22 cellular contexts compared by ENCODE assay signal in genomic region chr15:39106913-39107312, GRCh38.
DNase-seq lines count a peak whose midpoint lies in the region; ATAC-seq and TF ChIP-seq lines count a peak whose summit lies in the region.
"Had no signal": no experiment of that assay in that cellular context is flagged by ENCODE, and none has a peak within 500 bp of the region (broad histone marks: within the 10 kb centered on the region; RNA-seq: fewer than 3 reads in every experiment).

No MANE protein-coding gene starts in this region.

- H3K23ac ChIP-seq in IMR-90 (ENCODE audit: low read depth, low read length) = no peak overlapping the region

- in situ Hi-C loops in IMR-90 (cut with MboI; ENCODE audit: low sequenced_read_pairs) = no loop called here

- H3K27me3 ChIP-seq in IMR-90 (ENCODE audit: control insufficient read depth, insufficient read depth, low read length) = no peaks in the 10 kb centered on the region
- H3K27me3 ChIP-seq in CD8-positive, alpha-beta memory T cell (ENCODE audit: insufficient read depth, low read length, poor library complexity, severe bottlenecking) = peaks cover 6% of the 10 kb centered on the region
- H3K27me3 ChIP-seq: BLaER1 treated with 17β-estradiol and CSF1 and Interleukin-3, amounts not matched to agents 10 nM and 100 nM had no signal

- no peak overlapping the region for H2BK5ac ChIP-seq in IMR-90 (ENCODE audit: low read depth, low read length, poor library complexity, severe bottlenecking)

- peaks cover 7 to 23% of the 10 kb centered on the region in 2 donors for H3K27me3 Mint-ChIP-seq in CD8-positive, alpha-beta memory T cell
- H3K27me3 Mint-ChIP-seq in natural killer cell (ENCODE audit: low read depth in 2 of 2) = peaks cover 15 to 44% of the 10 kb centered on the region in 2 donors

- no peak for TF ChIP-seq CTCF in IMR-90 (conservative IDR thresholded peaks at IDR 0.05; ENCODE audit: low read depth, low read length)
- TF ChIP-seq CTCF in natural killer cell (IDR thresholded peaks at IDR 0.05) = no peak

- no peak overlapping the region for H2AFZ ChIP-seq in IMR-90 (replicated peaks; ENCODE audit: low read length, poor library complexity)

- no peak overlapping the region for H2AK9ac ChIP-seq in IMR-90 (replicated peaks; ENCODE audit: low read depth, low read length, poor library complexity)

- no peaks in the 10 kb centered on the region for H3K36me3 Mint-ChIP-seq in CD8-positive, alpha-beta memory T cell
- no peaks in the 10 kb centered on the region for H3K36me3 Mint-ChIP-seq in natural killer cell
- H3K36me3 Mint-ChIP-seq: CD8-positive, alpha-beta T cell had no signal

- no peaks in the 10 kb centered on the region for H3K4me1 Mint-ChIP-seq in CD8-positive, alpha-beta memory T cell
- no peaks in the 10 kb centered on the region for H3K4me1 Mint-ChIP-seq in natural killer cell
- H3K4me1 Mint-ChIP-seq: B cell had no signal

- H3K56ac ChIP-seq in IMR-90 (ENCODE audit: extremely low read depth, insufficient read depth, low read length) = no peak overlapping the region

- WGBS in IMR-90 (ENCODE audit: extremely low coverage in 2 of 2, insufficient read length in 1 of 2), 2 experiments = no CpG with 5 or more reads among the region's 5 CpGs

- H4K20me1 ChIP-seq in IMR-90 (ENCODE audit: insufficient read depth, low read length) = no peaks in the 10 kb centered on the region
- H4K20me1 ChIP-seq: BLaER1 treated with 17β-estradiol and CSF1 and Interleukin-3, amounts not matched to agents 10 nM and 100 nM had no signal

- no peaks in the 10 kb centered on the region for H3K9me1 ChIP-seq in IMR-90 (ENCODE audit: insufficient read depth, low read length)

- ATAC-seq in IMR-90 (ENCODE audit: low read depth) (no peak), SK-N-SH treated with all-trans-retinoic acid at 6 μM for 48 hours (peak; percentile 47; the same call in 2 of the 3 replicates), natural killer cell (no peak)
- ATAC-seq: A549; CD8-positive, alpha-beta T cell; GM12878 had no signal

- H2BK120ac ChIP-seq in IMR-90 (ENCODE audit: low read depth, low read length) = no peak overlapping the region

- H2BK15ac ChIP-seq in IMR-90 (ENCODE audit: low read depth, low read length) = no peak overlapping the region

- dilution Hi-C loops in IMR-90 (cut with HindIII; ENCODE audit: low sequenced_read_pairs, unreplicated experiment) = no loop called here

- no peak overlapping the region for H3K4me3 ChIP-seq in IMR-90 (ENCODE audit: insufficient read depth, low read depth, low read length)
- H3K4me3 ChIP-seq in CD8-positive, alpha-beta memory T cell (ENCODE audit: low read length) = no peak overlapping the region
- H3K4me3 ChIP-seq: A549; BLaER1 treated with 17β-estradiol and CSF1 and Interleukin-3, amounts not matched to agents 10 nM and 100 nM; GM12878 had no signal

- no peak for TF ChIP-seq POLR2A in IMR-90 (IDR thresholded peaks at IDR 0.05; ENCODE audit: low read depth, low read length)

- no peak overlapping the region for H3K4me3 Mint-ChIP-seq in CD8-positive, alpha-beta memory T cell
- H3K4me3 Mint-ChIP-seq in natural killer cell = no peak overlapping the region
- H3K4me3 Mint-ChIP-seq: B cell; CD4-positive, alpha-beta T cell; CD8-positive, alpha-beta T cell had no signal

- CTCF ChIA-PET in IMR-90 (lab: Yijun Ruan, JAX) = no interaction called here
- CTCF ChIA-PET in CD8-positive, alpha-beta memory T cell (lab: Charles Lee) = no interaction called here

- no peak overlapping the region for H3K4me2 ChIP-seq in IMR-90 (ENCODE audit: low read depth, low read length)
- H3K4me2 ChIP-seq: A549; BLaER1 treated with 17β-estradiol and CSF1 and Interleukin-3, amounts not matched to agents 10 nM and 100 nM had no signal

- H3K18ac ChIP-seq in IMR-90 (ENCODE audit: low read depth, low read length) = no peak overlapping the region

- no peak overlapping the region for H3K14ac ChIP-seq in IMR-90 (replicated peaks; ENCODE audit: low read depth, low read length)

- no peak overlapping the region for H4K5ac ChIP-seq in IMR-90 (ENCODE audit: low read depth, low read length)

- no peak for TF ChIP-seq RAD21 in IMR-90 (IDR thresholded peaks at IDR 0.05; ENCODE audit: low read length)

- H4K91ac ChIP-seq in IMR-90 (ENCODE audit: insufficient read depth, low read depth, low read length) = no peak overlapping the region

- no peak overlapping the region for H3K27ac Mint-ChIP-seq in CD8-positive, alpha-beta memory T cell
- no peak overlapping the region for H3K27ac Mint-ChIP-seq in natural killer cell
- H3K27ac Mint-ChIP-seq: B cell; CD4-positive, alpha-beta T cell; CD8-positive, alpha-beta T cell had no signal

- BruUV-seq in IMR-90 (replicated peaks; lab: Mats Ljungman, UMichigan) = no TSS peak

- intact Hi-C loops in IMR-90 (cut with micrococcal nuclease) (no loop called here), natural killer cell (cut with micrococcal nuclease) (no loop called here)

- no peak overlapping the region for H2BK20ac ChIP-seq in IMR-90 (ENCODE audit: low read depth, low read length)

- no peak overlapping the region for H3K9ac ChIP-seq in IMR-90 (ENCODE audit: low read depth, low read length)
- H3K9ac ChIP-seq: BLaER1 treated with 17β-estradiol and CSF1 and Interleukin-3, amounts not matched to agents 10 nM and 100 nM had no signal

- DNase-seq in IMR-90 = peak; percentile 54
- peak; percentile 33 for DNase-seq in fibroblast of peridontal ligament (ENCODE audit: extremely low read depth)
- no peak for DNase-seq in CD8-positive, alpha-beta memory T cell
- no peak for DNase-seq in natural killer cell
- DNase-seq: AML-193; CD4-positive, alpha-beta T cell; CD8-positive, alpha-beta T cell; COR-L47; DMS 273 treated with DMSO at 0.1 percent for 48 hours; DMS153; DMS53; DMS79; DND-41; EL; GDM1 had no signal

- no peak overlapping the region for H4K8ac ChIP-seq in IMR-90 (ENCODE audit: low read depth in 2 of 2, low read length in 2 of 2)

- no peaks in the 10 kb centered on the region for H3K36me3 ChIP-seq in IMR-90 (ENCODE audit: control insufficient read depth, insufficient read depth, low read length)
- no peaks in the 10 kb centered on the region for H3K36me3 ChIP-seq in CD8-positive, alpha-beta memory T cell (ENCODE audit: insufficient read depth, low read length)
- H3K36me3 ChIP-seq: BLaER1 treated with 17β-estradiol and CSF1 and Interleukin-3, amounts not matched to agents 10 nM and 100 nM had no signal

- peaks cover 2% of the 10 kb centered on the region; the same call in 1 of the 2 replicates for H3K4me1 ChIP-seq in IMR-90 (ENCODE audit: control insufficient read depth, insufficient read depth, low read length)
- no peaks in the 10 kb centered on the region for H3K4me1 ChIP-seq in CD8-positive, alpha-beta memory T cell (ENCODE audit: insufficient read depth, low read length)
- H3K4me1 ChIP-seq: A549; BLaER1 treated with 17β-estradiol and CSF1 and Interleukin-3, amounts not matched to agents 10 nM and 100 nM had no signal

- H3K4ac ChIP-seq in IMR-90 (ENCODE audit: low read depth, low read length) = no peak overlapping the region

- POLR2A ChIA-PET in IMR-90 (lab: Charles Lee; ENCODE audit: unreplicated experiment) = no interaction called here
- POLR2A ChIA-PET in CD8-positive, alpha-beta memory T cell (lab: Charles Lee) = no interaction called here

- no peaks in the 10 kb centered on the region for H3K79me1 ChIP-seq in IMR-90 (ENCODE audit: low read depth in 1 of 2, low read length in 2 of 2)

- no peak overlapping the region for H3K27ac ChIP-seq in IMR-90 (ENCODE audit: insufficient read depth, low read length)
- H3K27ac ChIP-seq in CD8-positive, alpha-beta memory T cell (ENCODE audit: low read depth, low read length) = no peak overlapping the region
- H3K27ac ChIP-seq: 22Rv1; A549; BLaER1 treated with 17β-estradiol and CSF1 and Interleukin-3, amounts not matched to agents 10 nM and 100 nM; C4-2B had no signal

- peaks cover 0 to 2% (median 0%) of the 10 kb centered on the region in 5 donors for H3K9me3 Mint-ChIP-seq in CD8-positive, alpha-beta memory T cell
- H3K9me3 Mint-ChIP-seq in natural killer cell = no peaks in the 10 kb centered on the region
- H3K9me3 Mint-ChIP-seq: CD4-positive, alpha-beta T cell; CD8-positive, alpha-beta T cell had no signal

- H3K9me3 ChIP-seq in IMR-90 (ENCODE audit: control insufficient read depth, insufficient read depth, low read length) = no peaks in the 10 kb centered on the region
- H3K9me3 ChIP-seq in CD8-positive, alpha-beta memory T cell (ENCODE audit: low read length) = no peaks in the 10 kb centered on the region
- H3K9me3 ChIP-seq: A549 had no signal

- no peak overlapping the region for H2AK5ac ChIP-seq in IMR-90 (ENCODE audit: low read depth, low read length)

TF ChIP-seq in IMR-90, 13 proteins besides CTCF, POLR2A, EP300 and RAD21 (continues in another document):
- TF ChIP-seq RFX5 (IDR thresholded peaks at IDR 0.05; ENCODE audit: low read depth, low read length) (no peak), CHD1 (IDR thresholded peaks at IDR 0.05; ENCODE audit: low read depth, low read length) (no peak), NFE2L2 (IDR thresholded peaks at IDR 0.05; ENCODE audit: low read depth, low read length) (no peak), FOS (IDR thresholded peaks at IDR 0.05; ENCODE audit: low read depth, low read length) (no peak), MXI1 (IDR thresholded peaks at IDR 0.05; ENCODE audit: borderline replicate concordance, low read depth, low read length) (no peak), RCOR1 (IDR thresholded peaks at IDR 0.05; ENCODE audit: insufficient replicate concordance, low read length) (no peak)

TF ChIP-seq in SK-N-SH treated with all-trans-retinoic acid at 6 μM for 48 hours, 23 proteins besides CTCF, POLR2A, EP300 and RAD21:
- TF ChIP-seq ARNTL (CRISPR knock-in tag; IDR thresholded peaks at IDR 0.05; ENCODE audit: borderline replicate concordance, low read depth) (no peak), ZNF565 (CRISPR knock-in tag; conservative IDR thresholded peaks at IDR 0.05; ENCODE audit: low read depth) (no peak), TCF4 (CRISPR knock-in tag; IDR thresholded peaks at IDR 0.05; ENCODE audit: borderline replicate concordance) (0 out of 2 replicates have a peak, but pooled peaks have one; percentile 19), ZNF8 (CRISPR knock-in tag; IDR thresholded peaks at IDR 0.05) (no peak), GLIS3 (CRISPR knock-in tag; IDR thresholded peaks at IDR 0.05) (no peak), ZNF70 (CRISPR knock-in tag; IDR thresholded peaks at IDR 0.05) (no peak)

Comparison
In these comparisons a context has a peak if more than half of its experiments do, and no peak if none do; other contexts are left out.
1. DNase-seq: peak in IMR-90 (single experiment) and fibroblast of peridontal ligament (single experiment); none in CD8-positive, alpha-beta memory T cell (0 of 5) and natural killer cell (single experiment).